In genomic region chr22:23750374-23750743, GRCh38 we compare ENCODE assay signal across 9 cellular contexts. TPM values are rescaled to one million over a fixed set of nuclear protein-coding genes. Genes with fewer than 3 reads are reported as not detected.
DNase-seq lines count a peak whose midpoint lies in the region; ATAC-seq and TF ChIP-seq lines count a peak whose summit lies in the region.
"Had no signal": no experiment of that assay in that cellular context is flagged by ENCODE, and none has a peak within 500 bp of the region (broad histone marks: within the 10 kb centered on the region; RNA-seq: fewer than 3 reads in every experiment).

No MANE protein-coding gene starts in this region.

- H3K9me3 Mint-ChIP-seq in activated naive CD4-positive, alpha-beta T cell treated with anti-CD3 and anti-CD28 coated beads, Interleukin-2, amount 50 U/mL, for 24 hours, result no peaks in the 10 kb centered on the region
- peaks cover 0 to 6% (median 0%) of the 10 kb centered on the region in 5 experiments for H3K9me3 Mint-ChIP-seq in brain

- no peak for ATAC-seq in lung (ENCODE audit: insufficient read depth, low FRiP score)
- no peak for ATAC-seq in upper lobe of left lung (ENCODE audit: low FRiP score in 2 of 2)
- no peak for ATAC-seq in GM19023 (IDR thresholded peaks at IDR 0.05; ENCODE audit: unreplicated experiment)
- no peak for ATAC-seq in HG03280 (IDR thresholded peaks at IDR 0.05; ENCODE audit: unreplicated experiment)

- 21 to 24% methylated on average over 7 of the region's 7 CpGs for WGBS in lung, 2 donors
- WGBS in upper lobe of left lung, 2 donors, result 20 to 35% methylated on average over 7 of the region's 7 CpGs

- peak overlapping the region; percentile 33 to 94 for H3K27ac ChIP-seq in lung (ENCODE audit: low read depth in 1 of 2, low read length in 1 of 2)
- H3K27ac ChIP-seq in upper lobe of left lung, result peak overlapping the region; percentile 90 to 94 (median 92)

- no peak for DNase-seq in activated naive CD4-positive, alpha-beta T cell treated with Interleukin-2 at 50 U/mL for 16 hours
- DNase-seq in lung (ENCODE audit: low spot score) (no peak), upper lobe of left lung (no peak), NOMO-1 treated with DMSO at 0.1 percent for 48 hours (lab: John Stamatoyannopoulos, UW; ENCODE audit: unreplicated experiment) (no peak)

- no peaks in the 10 kb centered on the region for H3K36me3 ChIP-seq in lung (ENCODE audit: control insufficient read depth in 2 of 2, insufficient read depth in 2 of 2, low read length in 2 of 2)
- H3K36me3 ChIP-seq in upper lobe of left lung, result peaks cover 0 to 1% (median 0%) of the 10 kb centered on the region in 4 donors

- no peak for TF ChIP-seq POLR2A in upper lobe of left lung (IDR thresholded peaks at IDR 0.05)

- peak overlapping the region; percentile 81 for H3K27ac Mint-ChIP-seq in activated naive CD4-positive, alpha-beta T cell treated with anti-CD3 and anti-CD28 coated beads, Interleukin-2, amount 50 U/mL, for 24 hours
- H3K27ac Mint-ChIP-seq in brain, result peak overlapping the region; percentile 68 to 97 (median 82)

- H3K4me1 Mint-ChIP-seq in activated naive CD4-positive, alpha-beta T cell treated with anti-CD3 and anti-CD28 coated beads, Interleukin-2, amount 50 U/mL, for 24 hours, result peaks cover 11% of the 10 kb centered on the region
- H3K4me1 Mint-ChIP-seq in brain, result peaks cover 36% of the 10 kb centered on the region

- TF ChIP-seq CTCF in brain (conservative IDR thresholded peaks at IDR 0.05), result no peak
- no peak for TF ChIP-seq CTCF in lung (IDR thresholded peaks at IDR 0.05; ENCODE audit: control extremely low read depth, extremely low read depth)
- no peak for TF ChIP-seq CTCF in upper lobe of left lung (IDR thresholded peaks at IDR 0.05)

- H3K4me1 ChIP-seq in lung (ENCODE audit: control insufficient read depth in 2 of 2, insufficient read depth in 2 of 2, low read length in 2 of 2) (peaks cover 0 to 2% of the 10 kb centered on the region in 2 donors), upper lobe of left lung (peaks cover 0 to 18% (median 13%) of the 10 kb centered on the region in 4 donors)

- H3K9me3 ChIP-seq in lung (ENCODE audit: control insufficient read depth in 2 of 2, insufficient read depth in 1 of 2, low read length in 1 of 2), result no peaks in the 10 kb centered on the region
- no peaks in the 10 kb centered on the region for H3K9me3 ChIP-seq in upper lobe of left lung

- no peaks in the 10 kb centered on the region for H3K27me3 Mint-ChIP-seq in activated naive CD4-positive, alpha-beta T cell treated with anti-CD3 and anti-CD28 coated beads, Interleukin-2, amount 50 U/mL, for 24 hours
- no peaks in the 10 kb centered on the region for H3K27me3 Mint-ChIP-seq in brain

- H3K27me3 ChIP-seq in lung (ENCODE audit: control insufficient read depth, insufficient read depth) (no peaks in the 10 kb centered on the region), upper lobe of left lung (no peaks in the 10 kb centered on the region)

- peak overlapping the region; percentile 86 for H3K4me3 Mint-ChIP-seq in activated naive CD4-positive, alpha-beta T cell treated with anti-CD3 and anti-CD28 coated beads, Interleukin-2, amount 50 U/mL, for 24 hours
- peak overlapping the region; percentile 89 to 96 (median 94) for H3K4me3 Mint-ChIP-seq in brain

- TF ChIP-seq EP300 in upper lobe of left lung (IDR thresholded peaks at IDR 0.05), result no peak

- peaks cover 5% of the 10 kb centered on the region for H3K36me3 Mint-ChIP-seq in activated naive CD4-positive, alpha-beta T cell treated with anti-CD3 and anti-CD28 coated beads, Interleukin-2, amount 50 U/mL, for 24 hours
- H3K36me3 Mint-ChIP-seq in brain, result peaks cover 22% of the 10 kb centered on the region

- H3K4me3 ChIP-seq in lung (peak overlapping the region; percentile 84), upper lobe of left lung (peak overlapping the region; percentile 75 to 80 (median 77))

RNA-seq across cellular contexts. Expression of gene ZNF70, which starts 0.6 kb away (rescaled TPM):
- polyA plus RNA-seq in brain (ENCODE audit: insufficient read depth, low read depth, low replicate concordance) (1.6 TPM), lung (1 to 10 TPM in 1 of 2 donors, under 1 TPM in 1; 0.98 to 1.5 TPM)
- total RNA-seq in lung (1 to 10 TPM; 5.8 to 6.9 TPM), upper lobe of left lung (1 to 10 TPM; 3.0 to 9.4 (median 5.4) TPM)

RNA-seq across cellular contexts. Expression of gene VPREB3, which starts 3.9 kb away (rescaled TPM):
- polyA plus RNA-seq in brain (ENCODE audit: insufficient read depth, low read depth, low replicate concordance) (2.7 TPM), lung (1 to 10 TPM in 1 of 2 donors, under 1 TPM in 1; 0.39 to 1.4 TPM)
- total RNA-seq in lung (not detected), upper lobe of left lung (under 1 TPM in 2 of 6 donors, not detected in 4; 0.74 to 0.80 TPM)

RNA-seq across cellular contexts. Expression of gene C22orf15, which starts 12.4 kb away (rescaled TPM):
- polyA plus RNA-seq in brain (ENCODE audit: insufficient read depth, low read depth, low replicate concordance) (not detected), lung (1 to 10 TPM; 3.0 to 8.7 TPM)
- total RNA-seq in lung (10 to 100 TPM; 12.0 to 18.7 TPM), upper lobe of left lung (1 to 10 TPM in 5 of 6 donors, under 1 TPM in 1; 0.29 to 7.3 (median 4.6) TPM)
- total RNA-seq: myocyte had no signal

RNA-seq across cellular contexts. Expression of gene CHCHD10, which starts 17.4 kb away (rescaled TPM):
- polyA plus RNA-seq in brain (ENCODE audit: insufficient read depth, low read depth, low replicate concordance) (332 TPM), lung (100 to 1,000 TPM in 1 of 2 donors, 10 to 100 TPM in 1; 37.2 to 174 TPM)
- total RNA-seq in lung (100 to 1,000 TPM in 1 of 2 donors, 10 to 100 TPM in 1; 16.6 to 128 TPM), upper lobe of left lung (100 to 1,000 TPM in 1 of 6 donors, 10 to 100 TPM in 4, 1 to 10 TPM in 1; 9.1 to 130 (median 39.0) TPM)

RNA-seq across cellular contexts. Expression of gene MMP11, which starts 22.3 kb away (rescaled TPM):
- polyA plus RNA-seq in brain (ENCODE audit: insufficient read depth, low read depth, low replicate concordance), result 8.4 TPM
- total RNA-seq in lung, result 1 to 10 TPM; 2.2 to 2.6 TPM
- under 1 TPM; 0.43 to 0.68 TPM for polyA plus RNA-seq in lung
- total RNA-seq in upper lobe of left lung, result 1 to 10 TPM in 2 of 6 donors, under 1 TPM in 1, not detected in 3; 0.57 to 7.7 (median 2.9) TPM
